Comparison of ENCODE assay signal across 1 cellular context in genomic region chr6:166599158-166599557, GRCh38.
TF ChIP-seq lines count a peak whose summit lies in the region.

No MANE protein-coding gene starts in this region.

TF ChIP-seq in IMR-90, 13 proteins besides CTCF, POLR2A, EP300 and RAD21:
- no peak for TF ChIP-seq BHLHE40 (IDR thresholded peaks at IDR 0.05; ENCODE audit: low read depth, low read length)
- no peak for TF ChIP-seq MAZ (IDR thresholded peaks at IDR 0.05; ENCODE audit: borderline replicate concordance, low read depth, low read length)
- 0 out of 2 replicates have a peak, but pooled peaks have one; percentile 14 for TF ChIP-seq MAFK (IDR thresholded peaks at IDR 0.05; ENCODE audit: low read depth, low read length)
